22 cellular contexts compared by ENCODE assay signal in the genomic region with DNA sequence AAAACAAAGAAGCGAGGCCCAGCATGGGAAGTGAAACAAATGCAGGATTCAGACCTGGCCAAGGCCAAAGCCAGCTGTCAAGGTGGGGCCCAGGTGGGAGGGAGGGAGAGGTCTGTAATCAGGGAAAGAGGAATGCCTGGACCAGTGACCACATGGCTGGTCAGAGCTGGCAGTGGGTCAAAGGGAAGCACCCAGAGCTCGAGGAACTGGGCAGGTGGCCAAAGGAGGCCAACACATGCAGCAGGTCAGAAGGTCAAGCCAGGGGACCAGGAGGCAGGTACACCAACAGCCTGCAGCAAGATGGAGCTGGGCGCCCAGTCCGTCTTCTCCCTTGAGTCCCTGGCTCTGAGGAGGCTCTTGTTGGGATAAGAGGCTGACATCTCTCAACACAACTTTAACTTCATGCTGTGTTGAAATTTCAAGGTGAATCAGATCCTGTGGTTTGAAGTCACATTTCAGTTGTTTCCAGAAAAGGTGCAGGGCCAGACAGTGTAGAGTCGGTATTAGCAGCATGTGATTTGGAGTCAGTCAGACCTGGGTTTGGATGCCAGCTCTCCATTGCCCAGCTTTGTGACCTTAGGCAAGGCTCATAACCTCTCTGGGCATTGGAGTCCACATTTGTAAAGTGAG. TPM values are rescaled to one million over a fixed set of nuclear protein-coding genes. Genes with fewer than 3 reads are reported as not detected.
DNase-seq lines count a peak whose midpoint lies in the region; ATAC-seq and TF ChIP-seq lines count a peak whose summit lies in the region.
"Had no signal": no experiment of that assay in that cellular context is flagged by ENCODE, and none has a peak within 500 bp of the region (broad histone marks: within the 10 kb centered on the region; RNA-seq: fewer than 3 reads in every experiment).

No MANE protein-coding gene starts in this region.

- intact Hi-C loops in CD4-positive, alpha-beta memory T cell (cut with micrococcal nuclease), result no loop called here
- intact Hi-C loops in sciatic nerve (cut with DNase I), result no loop called here

- TF ChIP-seq CTCF in HEK293 (tag by site-specific recombination; IDR thresholded peaks at IDR 0.05) (no peak), epithelial cell of esophagus (IDR thresholded peaks at IDR 0.05; ENCODE audit: insufficient read depth, low read depth, low read length, missing control alignments) (no peak)

- H3K36me3 Mint-ChIP-seq in CD4-positive, alpha-beta memory T cell, result peaks cover 64 to 73% of the 10 kb centered on the region in 2 donors

- no peaks in the 10 kb centered on the region for H3K27me3 Mint-ChIP-seq in CD4-positive, alpha-beta memory T cell
- H3K27me3 Mint-ChIP-seq: activated B cell treated with CpG ODN at 0.5 μM for 24 hours had no signal

- no peak overlapping the region for H3K4me3 Mint-ChIP-seq in CD4-positive, alpha-beta memory T cell
- H3K4me3 Mint-ChIP-seq: activated B cell treated with CpG ODN at 0.5 μM for 24 hours had no signal

- H3K9me3 Mint-ChIP-seq in CD4-positive, alpha-beta memory T cell, result no peaks in the 10 kb centered on the region
- H3K9me3 Mint-ChIP-seq: activated B cell treated with CpG ODN at 0.5 μM for 24 hours had no signal

- H3K9ac ChIP-seq in mucosa of rectum (ENCODE audit: low read depth in 1 of 2, low read length in 2 of 2), result no peak overlapping the region

- no peaks in the 10 kb centered on the region for H3K27me3 ChIP-seq in mucosa of rectum (ENCODE audit: control insufficient read depth in 2 of 2, insufficient read depth in 2 of 2, low read length in 2 of 2)
- no peaks in the 10 kb centered on the region for H3K27me3 ChIP-seq in CD4-positive, alpha-beta memory T cell (ENCODE audit: insufficient read depth, low read length)

- H3K4me1 ChIP-seq in HEK293 (ENCODE audit: control insufficient read depth, insufficient read depth, low read length), result no peaks in the 10 kb centered on the region
- H3K4me1 ChIP-seq in mucosa of rectum (ENCODE audit: control insufficient read depth in 2 of 2, insufficient read depth in 2 of 2, low read length in 2 of 2), result peaks cover 7 to 15% of the 10 kb centered on the region in 2 donors
- H3K4me1 ChIP-seq in CD4-positive, alpha-beta memory T cell (ENCODE audit: insufficient read depth, low read length), result no peaks in the 10 kb centered on the region

- peaks cover 68 to 98% of the 10 kb centered on the region in 2 experiments for H3K36me3 ChIP-seq in HEK293 (ENCODE audit: control insufficient read depth in 2 of 2, insufficient read depth in 1 of 2, low read length in 2 of 2)
- peaks cover 34 to 53% of the 10 kb centered on the region in 2 donors for H3K36me3 ChIP-seq in mucosa of rectum (ENCODE audit: control insufficient read depth in 2 of 2, insufficient read depth in 2 of 2, low read length in 2 of 2)
- peaks cover 61% of the 10 kb centered on the region for H3K36me3 ChIP-seq in CD4-positive, alpha-beta memory T cell (ENCODE audit: insufficient read depth, low read length)

- no peak overlapping the region for H3K27ac Mint-ChIP-seq in CD4-positive, alpha-beta memory T cell
- H3K27ac Mint-ChIP-seq: activated B cell treated with CpG ODN at 0.5 μM for 24 hours had no signal

- CTCF ChIA-PET in HEK293 (lab: Yijun Ruan, JAX), result interaction anchor here (0.6 to 1.9 kb wide), 3 partner anchors 27 to 121 kb away, joined by 3 to 8 read pairs (median 4); no protein-coding TSS in a partner anchor
- CTCF ChIA-PET in CD4-positive, alpha-beta memory T cell (lab: Charles Lee; ENCODE audit: partially characterized antibody), result no interaction called here

- H3K4me3 ChIP-seq in HEK293 (ENCODE audit: low read depth, low read length) (no peak overlapping the region), epithelial cell of esophagus (ENCODE audit: low read length) (no peak overlapping the region), mucosa of rectum (ENCODE audit: low read length in 2 of 2) (no peak overlapping the region)
- no peak overlapping the region for H3K4me3 ChIP-seq in CD4-positive, alpha-beta memory T cell (ENCODE audit: low read length in 2 of 2)
- H3K4me3 ChIP-seq: GM12878 had no signal

- H3K4me1 Mint-ChIP-seq in CD4-positive, alpha-beta memory T cell, result peaks cover 1 to 3% (median 2%) of the 10 kb centered on the region in 4 donors
- H3K4me1 Mint-ChIP-seq: activated B cell treated with CpG ODN at 0.5 μM for 24 hours had no signal

- peak overlapping the region; percentile 16; the same call in 1 of the 2 replicates for H3K27ac ChIP-seq in HEK293 (ENCODE audit: extremely low read depth, low read depth, low read length)
- H3K27ac ChIP-seq in mucosa of rectum (ENCODE audit: low read depth in 2 of 2, low read length in 2 of 2), result peak overlapping the region; percentile 3 to 20
- H3K27ac ChIP-seq in CD4-positive, alpha-beta memory T cell (ENCODE audit: low read depth, low read length), result no peak overlapping the region

- no peak for ATAC-seq in sciatic nerve
- ATAC-seq: GM12878, right cardiac atrium had no signal

- peak; percentile 67 for DNase-seq in NCI-H226
- peak; percentile 84 for DNase-seq in epithelial cell of esophagus (ENCODE audit: low read depth)
- no peak for DNase-seq in NCI-H2227 (lab: John Stamatoyannopoulos, UW; ENCODE audit: unreplicated experiment)
- DNase-seq in CD4-positive, alpha-beta memory T cell, result no peak
- no peak for DNase-seq in sciatic nerve (ENCODE audit: low spot score)
- no peak for DNase-seq in activated naive CD4-positive, alpha-beta T cell treated with anti-CD3 and anti-CD28 coated beads, Interleukin-2, amount 50 U/mL, for 16 hours
- DNase-seq: activated B cell treated with CpG ODN at 0.5 μM for 24 hours; activated CD8-positive, alpha-beta memory T cell treated with anti-CD3 and anti-CD28 coated beads for 24 hours; AML-193; mesendoderm; NCI-H2029; NCI-H526 treated with DMSO at 0.1 percent for 48 hours; stimulated activated CD4-positive, alpha-beta T cell treated with anti-CD3 and anti-CD28 coated beads, Interleukin-1b, Interleukin-23, amount 100 ng/mL, for 48 hours; SW 1271 had no signal

- H3K9me3 ChIP-seq in HEK293 (ENCODE audit: control insufficient read depth, insufficient read depth, low read depth, low read length) (no peaks in the 10 kb centered on the region), mucosa of rectum (ENCODE audit: control insufficient read depth in 2 of 2, low read length in 2 of 2) (no peaks in the 10 kb centered on the region)
- no peaks in the 10 kb centered on the region for H3K9me3 ChIP-seq in CD4-positive, alpha-beta memory T cell (ENCODE audit: control insufficient read depth in 1 of 2, low read length in 2 of 2)

- POLR2A ChIA-PET in HEK293 (lab: Yijun Ruan, JAX), result interaction anchor here (1.5 kb wide), 1 partner anchor 21 kb away, joined by 6 read pairs; no protein-coding TSS in a partner anchor
- POLR2A ChIA-PET in CD4-positive, alpha-beta memory T cell (lab: Charles Lee; ENCODE audit: partially characterized antibody), result no interaction called here

TF ChIP-seq in HEK293, 187 proteins besides CTCF, POLR2A, EP300 and RAD21:
- TF ChIP-seq ZNF629 (tag by site-specific recombination; IDR thresholded peaks at IDR 0.05) (no peak), ZNF704 (tag by site-specific recombination; IDR thresholded peaks at IDR 0.05) (no peak), ZNF366 (tag by site-specific recombination; conservative IDR thresholded peaks at IDR 0.05) (no peak), MYNN (tag by site-specific recombination; IDR thresholded peaks at IDR 0.05; ENCODE audit: borderline replicate concordance) (no peak)
- TF ChIP-seq, protein P1, sequence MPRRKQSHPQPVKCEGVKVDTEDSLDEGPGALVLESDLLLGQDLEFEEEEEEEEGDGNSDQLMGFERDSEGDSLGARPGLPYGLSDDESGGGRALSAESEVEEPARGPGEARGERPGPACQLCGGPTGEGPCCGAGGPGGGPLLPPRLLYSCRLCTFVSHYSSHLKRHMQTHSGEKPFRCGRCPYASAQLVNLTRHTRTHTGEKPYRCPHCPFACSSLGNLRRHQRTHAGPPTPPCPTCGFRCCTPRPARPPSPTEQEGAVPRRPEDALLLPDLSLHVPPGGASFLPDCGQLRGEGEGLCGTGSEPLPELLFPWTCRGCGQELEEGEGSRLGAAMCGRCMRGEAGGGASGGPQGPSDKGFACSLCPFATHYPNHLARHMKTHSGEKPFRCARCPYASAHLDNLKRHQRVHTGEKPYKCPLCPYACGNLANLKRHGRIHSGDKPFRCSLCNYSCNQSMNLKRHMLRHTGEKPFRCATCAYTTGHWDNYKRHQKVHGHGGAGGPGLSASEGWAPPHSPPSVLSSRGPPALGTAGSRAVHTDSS (tag by site-specific recombination; IDR thresholded peaks at IDR 0.05), result no peak

RNA-seq across cellular contexts. Expression of gene GPATCH1, which starts 17.2 kb away (rescaled TPM):
- 10 to 100 TPM; 15.5 to 16.7 TPM for total RNA-seq in CD4-positive, alpha-beta memory T cell
- 1 to 10 TPM; 3.3 to 6.0 TPM for polyA plus RNA-seq in CD4-positive, alpha-beta memory T cell
- total RNA-seq in sciatic nerve, result 9.7 TPM

RNA-seq across cellular contexts. Expression of gene RHPN2, which starts 33.5 kb away (rescaled TPM):
- under 1 TPM; 0.14 to 0.20 TPM for total RNA-seq in CD4-positive, alpha-beta memory T cell
- polyA plus RNA-seq in CD4-positive, alpha-beta memory T cell, result under 1 TPM in 1 of 2 donors, not detected in 1; 0.22 TPM
- 4.5 TPM for total RNA-seq in sciatic nerve

RNA-seq across cellular contexts. Expression of gene WDR88, which starts 33.8 kb away (rescaled TPM):
- total RNA-seq in CD4-positive, alpha-beta memory T cell, result under 1 TPM; 0.58 TPM
- under 1 TPM; 0.11 to 0.28 TPM for polyA plus RNA-seq in CD4-positive, alpha-beta memory T cell
- total RNA-seq in sciatic nerve, result not detected
- total RNA-seq: chondrocyte, endothelial cell of umbilical vein, GM12878, H4, right cardiac atrium, temporal lobe had no signal
- polyA plus RNA-seq: endothelial cell of umbilical vein, right cardiac atrium had no signal

Comparison
In these comparisons a context has a peak if more than half of its experiments do, and no peak if none do; other contexts are left out.
1. DNase-seq: peak in NCI-H226 (single experiment) and epithelial cell of esophagus (single experiment); none in NCI-H2227 (single experiment), CD4-positive, alpha-beta memory T cell (0 of 5), sciatic nerve (single experiment) and activated naive CD4-positive, alpha-beta T cell treated with anti-CD3 and anti-CD28 coated beads, Interleukin-2, amount 50 U/mL, for 16 hours (single experiment).